In genomic region chr22:24190566-24191208, GRCh38 we compare ENCODE assay signal across 1 cellular context.
TF ChIP-seq lines count a peak whose summit lies in the region.

No MANE protein-coding gene starts in this region.

TF ChIP-seq in HepG2, 621 proteins besides CTCF, POLR2A, EP300 and RAD21:
- TF ChIP-seq SSRP1 (CRISPR knock-in tag; IDR thresholded peaks at IDR 0.05) (no peak), STAG1 (CRISPR knock-in tag; IDR thresholded peaks at IDR 0.05) (peak; percentile 41)
